8 cellular contexts compared by ENCODE assay signal in genomic region chr10:62244785-62245595, GRCh38. TPM values are rescaled to one million over a fixed set of nuclear protein-coding genes. Genes with fewer than 3 reads are reported as not detected.
DNase-seq lines count a peak whose midpoint lies in the region; ATAC-seq lines count a peak whose summit lies in the region.

No MANE protein-coding gene starts in this region.

- peaks cover 11% of the 10 kb centered on the region for H3K36me3 Mint-ChIP-seq in activated naive CD4-positive, alpha-beta T cell treated with anti-CD3 and anti-CD28 coated beads, Interleukin-2, amount 10 ng/mL, durations not matched to agents 7 days and 5 days

- peaks cover 37% of the 10 kb centered on the region for H3K4me1 Mint-ChIP-seq in activated naive CD4-positive, alpha-beta T cell treated with anti-CD3 and anti-CD28 coated beads, Interleukin-2, amount 10 ng/mL, durations not matched to agents 7 days and 5 days

- no peaks in the 10 kb centered on the region for H3K27me3 Mint-ChIP-seq in activated naive CD4-positive, alpha-beta T cell treated with anti-CD3 and anti-CD28 coated beads, Interleukin-2, amount 10 ng/mL, durations not matched to agents 7 days and 5 days

- DNase-seq in Caki2 (ENCODE audit: low read depth) (peak; percentile 70), NOMO-1 (lab: John Stamatoyannopoulos, UW; ENCODE audit: unreplicated experiment in 2 of 2) (peak; percentile 16 to 64), glomerular endothelial cell (ENCODE audit: extremely low read depth, low read depth, low spot score) (peak; percentile 70), pulmonary artery endothelial cell (ENCODE audit: low read depth, low spot score) (peak; percentile 37), COLO829 (ENCODE audit: low spot score) (no peak)
- peak; percentile 70 for DNase-seq in activated naive CD4-positive, alpha-beta T cell treated with anti-CD3 and anti-CD28 coated beads, Interleukin-2, amount 10 ng/mL, durations not matched to agents 7 days and 5 days

- no peaks in the 10 kb centered on the region for H3K9me3 Mint-ChIP-seq in activated naive CD4-positive, alpha-beta T cell treated with anti-CD3 and anti-CD28 coated beads, Interleukin-2, amount 10 ng/mL, durations not matched to agents 7 days and 5 days

- CTCF ChIA-PET in activated naive CD4-positive, alpha-beta T cell treated with anti-CD3 and anti-CD28 coated beads, Interleukin-2, amount 10 ng/mL, durations not matched to agents 7 days and 5 days (lab: Charles Lee), result interaction anchor here (0.6 to 3.5 kb wide), 36 partner anchors 15 to 510 kb away, joined by 3 to 135 read pairs (median 4); partner anchors contain the start of gene ARID5B

- H3K4me3 Mint-ChIP-seq in activated naive CD4-positive, alpha-beta T cell treated with anti-CD3 and anti-CD28 coated beads, Interleukin-2, amount 10 ng/mL, durations not matched to agents 7 days and 5 days, result peak overlapping the region; percentile 43

- ATAC-seq in GM19025 (IDR thresholded peaks at IDR 0.05; ENCODE audit: low read depth, unreplicated experiment) (peak; percentile 51), HG03354 (IDR thresholded peaks at IDR 0.05; ENCODE audit: poor library complexity, severe bottlenecking, unreplicated experiment) (peak; percentile 46)

- in situ Hi-C loops in Caki2 (cut with HindIII; ENCODE audit: low pct_unique_long_range_greater_than_20kb, low sequenced_read_pairs), result no loop called here

- H3K27ac Mint-ChIP-seq in activated naive CD4-positive, alpha-beta T cell treated with anti-CD3 and anti-CD28 coated beads, Interleukin-2, amount 10 ng/mL, durations not matched to agents 7 days and 5 days, result peak overlapping the region; percentile 85

RNA-seq across cellular contexts. Expression of gene RTKN2, which starts 23.7 kb away (rescaled TPM):
- total RNA-seq in Caki2 (2014; rRNA removed; shearing (Covaris generic); ENCODE audit: low replicate concordance), result 3.6 and 4.9 TPM in 2 replicates
- total RNA-seq in glomerular endothelial cell, result 0.29 TPM in 2 replicates
- 0.49 and 0.92 TPM in 2 replicates for total RNA-seq in pulmonary artery endothelial cell
